Comparison of ENCODE assay signal across 10 cellular contexts in genomic region chr11:45663486-45664375, GRCh38. TPM values are rescaled to one million over a fixed set of nuclear protein-coding genes. Genes with fewer than 3 reads are reported as not detected.
DNase-seq lines count a peak whose midpoint lies in the region; ATAC-seq and TF ChIP-seq lines count a peak whose summit lies in the region.
"Had no signal": no experiment of that assay in that cellular context is flagged by ENCODE, and none has a peak within 500 bp of the region (broad histone marks: within the 10 kb centered on the region; RNA-seq: fewer than 3 reads in every experiment).

No MANE protein-coding gene starts in this region.

- H2AK5ac ChIP-seq in IMR-90 (ENCODE audit: low read depth, low read length), result no peak overlapping the region

- H2AK9ac ChIP-seq in IMR-90 (replicated peaks; ENCODE audit: low read depth, low read length, poor library complexity), result no peak overlapping the region

- TF ChIP-seq POLR2A in IMR-90 (IDR thresholded peaks at IDR 0.05; ENCODE audit: low read depth, low read length), result no peak

- H2AFZ ChIP-seq in IMR-90 (replicated peaks; ENCODE audit: low read length, poor library complexity), result peak overlapping the region; percentile 55

- dilution Hi-C loops in IMR-90 (cut with HindIII; ENCODE audit: low sequenced_read_pairs, unreplicated experiment), result no loop called here

- POLR2A ChIA-PET in IMR-90 (lab: Charles Lee; ENCODE audit: unreplicated experiment), result no interaction called here

- no peak overlapping the region for H3K9ac ChIP-seq in IMR-90 (ENCODE audit: low read depth, low read length)

- peaks cover 16% of the 10 kb centered on the region for H3K4me1 ChIP-seq in CD4-positive, CD25-positive, alpha-beta regulatory T cell (ENCODE audit: control insufficient read depth, insufficient read depth, low read length, poor library complexity, severe bottlenecking)
- H3K4me1 ChIP-seq in IMR-90 (ENCODE audit: control insufficient read depth, insufficient read depth, low read length), result peaks cover 4% of the 10 kb centered on the region; the same call in 1 of the 2 replicates

- no peaks in the 10 kb centered on the region; the same call in 1 of the 2 replicates for H4K20me1 ChIP-seq in IMR-90 (ENCODE audit: insufficient read depth, low read length)

- peak overlapping the region in 3 of 4 donors; percentile 39 to 59 (median 54) for H3K4me3 Mint-ChIP-seq in CD4-positive, CD25-positive, alpha-beta regulatory T cell
- H3K4me3 Mint-ChIP-seq in endothelial cell (ENCODE audit: unreplicated experiment), result peak overlapping the region; percentile 96
- peak overlapping the region; percentile 46 for H3K4me3 Mint-ChIP-seq in osteocyte (ENCODE audit: unreplicated experiment)
- no peak overlapping the region for H3K4me3 Mint-ChIP-seq in activated naive CD4-positive, alpha-beta T cell treated with anti-CD3 and anti-CD28 coated beads, Interleukin-2, amount 10 ng/mL, durations not matched to agents 7 days and 5 days

- no peak overlapping the region for H3K18ac ChIP-seq in IMR-90 (ENCODE audit: low read depth, low read length)

- no peak overlapping the region for H2BK20ac ChIP-seq in IMR-90 (ENCODE audit: low read depth, low read length)

- no peaks in the 10 kb centered on the region for H3K9me3 ChIP-seq in CD4-positive, CD25-positive, alpha-beta regulatory T cell (ENCODE audit: control insufficient read depth in 2 of 2, low read length in 2 of 2)
- no peaks in the 10 kb centered on the region for H3K9me3 ChIP-seq in IMR-90 (ENCODE audit: control insufficient read depth, insufficient read depth, low read length)

- no peak overlapping the region for H3K14ac ChIP-seq in IMR-90 (replicated peaks; ENCODE audit: low read depth, low read length)

- H2BK120ac ChIP-seq in IMR-90 (ENCODE audit: low read depth, low read length), result no peak overlapping the region

- CTCF ChIA-PET in IMR-90 (lab: Yijun Ruan, JAX), result no interaction called here
- CTCF ChIA-PET in activated naive CD4-positive, alpha-beta T cell treated with anti-CD3 and anti-CD28 coated beads, Interleukin-2, amount 10 ng/mL, durations not matched to agents 7 days and 5 days (lab: Charles Lee), result interaction anchor here (1.2 to 2.8 kb wide), 2 partner anchors 8 to 289 kb away, joined by 3 to 11 read pairs; no protein-coding TSS in a partner anchor

- no peak overlapping the region for H4K8ac ChIP-seq in IMR-90 (ENCODE audit: low read depth in 2 of 2, low read length in 2 of 2)

- no peak for DNase-seq in CD4-positive, CD25-positive, alpha-beta regulatory T cell
- DNase-seq in IMR-90, result peak; percentile 11
- DNase-seq in endothelial cell (ENCODE audit: low spot score), result no peak
- DNase-seq in osteocyte (ENCODE audit: extremely low spot score, unreplicated experiment), result no peak
- DNase-seq in NOMO-1 treated with DMSO at 0.1 percent for 48 hours (lab: John Stamatoyannopoulos, UW; ENCODE audit: unreplicated experiment), result no peak
- no peak for DNase-seq in activated naive CD4-positive, alpha-beta T cell treated with anti-CD3 and anti-CD28 coated beads, Interleukin-2, amount 10 ng/mL, durations not matched to agents 7 days and 5 days
- DNase-seq: NCI-H1092 had no signal

- H3K36me3 ChIP-seq in CD4-positive, CD25-positive, alpha-beta regulatory T cell (ENCODE audit: control insufficient read depth, insufficient read depth, low read length), result no peaks in the 10 kb centered on the region
- no peaks in the 10 kb centered on the region for H3K36me3 ChIP-seq in IMR-90 (ENCODE audit: control insufficient read depth, insufficient read depth, low read length)

- H3K9me1 ChIP-seq in IMR-90 (ENCODE audit: insufficient read depth, low read length), result no peaks in the 10 kb centered on the region

- peaks cover 67% of the 10 kb centered on the region for H3K27me3 Mint-ChIP-seq in CD4-positive, CD25-positive, alpha-beta regulatory T cell
- H3K27me3 Mint-ChIP-seq in endothelial cell (ENCODE audit: unreplicated experiment), result peaks cover 29% of the 10 kb centered on the region
- peaks cover 38% of the 10 kb centered on the region for H3K27me3 Mint-ChIP-seq in osteocyte (ENCODE audit: unreplicated experiment)
- H3K27me3 Mint-ChIP-seq in activated naive CD4-positive, alpha-beta T cell treated with anti-CD3 and anti-CD28 coated beads, Interleukin-2, amount 10 ng/mL, durations not matched to agents 7 days and 5 days, result peaks cover 98% of the 10 kb centered on the region

- H3K9me3 Mint-ChIP-seq in CD4-positive, CD25-positive, alpha-beta regulatory T cell, result no peaks in the 10 kb centered on the region
- H3K9me3 Mint-ChIP-seq in endothelial cell (ENCODE audit: unreplicated experiment) (no peaks in the 10 kb centered on the region), osteocyte (ENCODE audit: unreplicated experiment) (no peaks in the 10 kb centered on the region)
- no peaks in the 10 kb centered on the region for H3K9me3 Mint-ChIP-seq in activated naive CD4-positive, alpha-beta T cell treated with anti-CD3 and anti-CD28 coated beads, Interleukin-2, amount 10 ng/mL, durations not matched to agents 7 days and 5 days

- H3K36me3 Mint-ChIP-seq in CD4-positive, CD25-positive, alpha-beta regulatory T cell, result no peaks in the 10 kb centered on the region
- peaks cover 16% of the 10 kb centered on the region for H3K36me3 Mint-ChIP-seq in endothelial cell (ENCODE audit: low read depth, unreplicated experiment)
- no peaks in the 10 kb centered on the region for H3K36me3 Mint-ChIP-seq in osteocyte (ENCODE audit: unreplicated experiment)
- H3K36me3 Mint-ChIP-seq in activated naive CD4-positive, alpha-beta T cell treated with anti-CD3 and anti-CD28 coated beads, Interleukin-2, amount 10 ng/mL, durations not matched to agents 7 days and 5 days, result no peaks in the 10 kb centered on the region

- no peak for ATAC-seq in CD4-positive, CD25-positive, alpha-beta regulatory T cell (ENCODE audit: low read depth in 2 of 2)
- no peak for ATAC-seq in IMR-90 (ENCODE audit: low read depth)
- no peak for ATAC-seq in HG03159 (IDR thresholded peaks at IDR 0.05; ENCODE audit: unreplicated experiment)
- ATAC-seq in HG03045 (IDR thresholded peaks at IDR 0.05; ENCODE audit: unreplicated experiment), result no peak
- ATAC-seq: esophagus mucosa had no signal

- no peak overlapping the region for H3K56ac ChIP-seq in IMR-90 (ENCODE audit: extremely low read depth, insufficient read depth, low read length)

- WGBS in IMR-90 (ENCODE audit: extremely low coverage in 2 of 2, insufficient read length in 1 of 2), 2 experiments, result 33% methylated on average over 3 of the region's 13 CpGs; no CpG with 5 or more reads in 1 of the 2 experiments

- no peak for TF ChIP-seq RAD21 in IMR-90 (IDR thresholded peaks at IDR 0.05; ENCODE audit: low read length)

- in situ Hi-C loops in IMR-90 (cut with MboI; ENCODE audit: low sequenced_read_pairs), result no loop called here

- H3K23ac ChIP-seq in IMR-90 (ENCODE audit: low read depth, low read length), result no peak overlapping the region

- intact Hi-C loops in IMR-90 (cut with micrococcal nuclease), result no loop called here

- H3K27ac Mint-ChIP-seq in CD4-positive, CD25-positive, alpha-beta regulatory T cell, result no peak overlapping the region
- H3K27ac Mint-ChIP-seq in endothelial cell (ENCODE audit: unreplicated experiment) (peak overlapping the region; percentile 97), osteocyte (ENCODE audit: unreplicated experiment) (peak overlapping the region; percentile 78)
- no peak overlapping the region for H3K27ac Mint-ChIP-seq in activated naive CD4-positive, alpha-beta T cell treated with anti-CD3 and anti-CD28 coated beads, Interleukin-2, amount 10 ng/mL, durations not matched to agents 7 days and 5 days

- no peak overlapping the region for H3K27ac ChIP-seq in CD4-positive, CD25-positive, alpha-beta regulatory T cell (ENCODE audit: insufficient read depth, low read length, poor library complexity, severe bottlenecking)
- H3K27ac ChIP-seq in IMR-90 (ENCODE audit: insufficient read depth, low read length), result no peak overlapping the region

- H3K4me2 ChIP-seq in IMR-90 (ENCODE audit: low read depth, low read length), result no peak overlapping the region

- TF ChIP-seq CTCF in IMR-90 (conservative IDR thresholded peaks at IDR 0.05; ENCODE audit: low read depth, low read length), result no peak
- no peak for TF ChIP-seq CTCF in endothelial cell (IDR thresholded peaks at IDR 0.05; ENCODE audit: unreplicated experiment)
- no peak for TF ChIP-seq CTCF in osteocyte (IDR thresholded peaks at IDR 0.05)

- H4K91ac ChIP-seq in IMR-90 (ENCODE audit: insufficient read depth, low read depth, low read length), result no peak overlapping the region

- H3K4ac ChIP-seq in IMR-90 (ENCODE audit: low read depth, low read length), result no peak overlapping the region

- no peak overlapping the region for H3K4me3 ChIP-seq in CD4-positive, CD25-positive, alpha-beta regulatory T cell (ENCODE audit: low read depth, low read length)
- H3K4me3 ChIP-seq in IMR-90 (ENCODE audit: insufficient read depth, low read depth, low read length), result no peak overlapping the region

- no peaks in the 10 kb centered on the region for H3K79me1 ChIP-seq in IMR-90 (ENCODE audit: low read depth in 1 of 2, low read length in 2 of 2)

- H3K4me1 Mint-ChIP-seq in CD4-positive, CD25-positive, alpha-beta regulatory T cell, result peaks cover 0 to 13% (median 5%) of the 10 kb centered on the region in 4 donors
- H3K4me1 Mint-ChIP-seq in endothelial cell (ENCODE audit: unreplicated experiment) (peaks cover 45% of the 10 kb centered on the region), osteocyte (ENCODE audit: unreplicated experiment) (peaks cover 13% of the 10 kb centered on the region)
- peaks cover 4% of the 10 kb centered on the region for H3K4me1 Mint-ChIP-seq in activated naive CD4-positive, alpha-beta T cell treated with anti-CD3 and anti-CD28 coated beads, Interleukin-2, amount 10 ng/mL, durations not matched to agents 7 days and 5 days

- BruUV-seq in IMR-90 (replicated peaks; lab: Mats Ljungman, UMichigan), result no TSS peak

- H2BK15ac ChIP-seq in IMR-90 (ENCODE audit: low read depth, low read length), result no peak overlapping the region

- H4K5ac ChIP-seq in IMR-90 (ENCODE audit: low read depth, low read length), result no peak overlapping the region

- H2BK5ac ChIP-seq in IMR-90 (ENCODE audit: low read depth, low read length, poor library complexity, severe bottlenecking), result no peak overlapping the region

- no peaks in the 10 kb centered on the region for H3K27me3 ChIP-seq in CD4-positive, CD25-positive, alpha-beta regulatory T cell (ENCODE audit: control insufficient read depth, insufficient read depth, low read length)
- H3K27me3 ChIP-seq in IMR-90 (ENCODE audit: control insufficient read depth, insufficient read depth, low read length), result peaks cover 68% of the 10 kb centered on the region

TF ChIP-seq in IMR-90, 13 proteins besides CTCF, POLR2A, EP300 and RAD21 (continues in another document):
- TF ChIP-seq MAFK (IDR thresholded peaks at IDR 0.05; ENCODE audit: low read depth, low read length), result no peak

RNA-seq across cellular contexts. Expression of gene CHST1, which starts 1.7 kb away (rescaled TPM):
- 0.47 TPM for total RNA-seq in CD4-positive, CD25-positive, alpha-beta regulatory T cell
- polyA plus RNA-seq in CD4-positive, CD25-positive, alpha-beta regulatory T cell, result under 1 TPM in 1 of 4 donors, not detected in 3; 0.10 TPM
- not detected in 2 replicates for total RNA-seq in IMR-90 (2012; rRNA removed)
- 0.21 and 0.27 TPM in 2 replicates for polyA plus RNA-seq in IMR-90 (2012; rRNA removed)
- 0.14 and 0.31 TPM in 2 replicates for polyA plus RNA-seq in IMR-90 (2012; cell fraction: cytosol; rRNA removed)
- 0.46 and 0.89 TPM in 2 replicates for polyA plus RNA-seq in IMR-90 (2012; cell fraction: nucleus; rRNA removed; ENCODE audit: low replicate concordance)
- 275 TPM for total RNA-seq in endothelial cell (ENCODE audit: unreplicated experiment)
- total RNA-seq in osteocyte, result 0.16 and 0.67 TPM in 2 replicates

Comparison
In these comparisons a context has a peak if more than half of its experiments do, and no peak if none do; other contexts are left out.
1. H3K27ac Mint-ChIP-seq: peak in endothelial cell (single experiment) and osteocyte (single experiment); none in CD4-positive, CD25-positive, alpha-beta regulatory T cell (0 of 3) and activated naive CD4-positive, alpha-beta T cell treated with anti-CD3 and anti-CD28 coated beads, Interleukin-2, amount 10 ng/mL, durations not matched to agents 7 days and 5 days (single experiment).
2. RNA of gene CHST1, which starts 1.7 kb away (total RNA-seq): 275 TPM in endothelial cell (single experiment); 0.16 to 0.67 TPM in osteocyte, 0.47 TPM in CD4-positive, CD25-positive, alpha-beta regulatory T cell (single experiment) and not detected in IMR-90; every median in the first group is over 100 times any median in the second.